In genomic region chr7:74289660-74290589, GRCh38 we compare ENCODE assay signal across 8 cellular contexts. TPM values are rescaled to one million over a fixed set of nuclear protein-coding genes. Genes with fewer than 3 reads are reported as not detected.
DNase-seq lines count a peak whose midpoint lies in the region; ATAC-seq, FAIRE-seq and TF ChIP-seq lines count a peak whose summit lies in the region.

No MANE protein-coding gene starts in this region.

- H3K14ac ChIP-seq in IMR-90 (replicated peaks; ENCODE audit: low read depth, low read length), result peak overlapping the region; percentile 92

- peak; percentile 3; the same call in 1 of the 2 replicates for TF ChIP-seq RAD21 in IMR-90 (IDR thresholded peaks at IDR 0.05; ENCODE audit: low read length)

- TF ChIP-seq CTCF in DOHH2 (IDR thresholded peaks at IDR 0.05; ENCODE audit: low read depth, low read length, poor library complexity, severe bottlenecking) (no peak), IMR-90 (conservative IDR thresholded peaks at IDR 0.05; ENCODE audit: low read depth, low read length) (no peak), omental fat pad (IDR thresholded peaks at IDR 0.05) (no peak)

- H2AFZ ChIP-seq in IMR-90 (replicated peaks; ENCODE audit: low read length, poor library complexity), result peak overlapping the region; percentile 91

- in situ Hi-C loops in IMR-90 (cut with MboI; ENCODE audit: low sequenced_read_pairs), result no loop called here

- no TSS peak for BruUV-seq in IMR-90 (replicated peaks; lab: Mats Ljungman, UMichigan)

- peaks cover 27% of the 10 kb centered on the region for H3K9me1 ChIP-seq in IMR-90 (ENCODE audit: insufficient read depth, low read length)

- H4K8ac ChIP-seq in IMR-90 (ENCODE audit: low read depth in 2 of 2, low read length in 2 of 2), result peak overlapping the region in 1 of 2 experiments; percentile 43; a peak in 1 of 4 replicates

- no peak overlapping the region for H2BK20ac ChIP-seq in IMR-90 (ENCODE audit: low read depth, low read length)

- H2BK5ac ChIP-seq in IMR-90 (ENCODE audit: low read depth, low read length, poor library complexity, severe bottlenecking), result peak overlapping the region; percentile 85

- H3K4me1 ChIP-seq in DOHH2 (ENCODE audit: control insufficient read depth, low read length) (peaks cover 39% of the 10 kb centered on the region), IMR-90 (ENCODE audit: control insufficient read depth, insufficient read depth, low read length) (peaks cover 29% of the 10 kb centered on the region)

- H2BK15ac ChIP-seq in IMR-90 (ENCODE audit: low read depth, low read length), result no peak overlapping the region; the same call in 2 of the 3 replicates

- no peaks in the 10 kb centered on the region for H3K9me3 ChIP-seq in DOHH2 (ENCODE audit: control insufficient read depth, insufficient read depth, low read length)
- H3K9me3 ChIP-seq in IMR-90 (ENCODE audit: control insufficient read depth, insufficient read depth, low read length), result no peaks in the 10 kb centered on the region

- H3K27me3 ChIP-seq in DOHH2 (ENCODE audit: control insufficient read depth, low read length), result peaks cover 11% of the 10 kb centered on the region
- no peaks in the 10 kb centered on the region for H3K27me3 ChIP-seq in IMR-90 (ENCODE audit: control insufficient read depth, insufficient read depth, low read length)

- H3K18ac ChIP-seq in IMR-90 (ENCODE audit: low read depth, low read length), result peak overlapping the region; percentile 34

- H3K23ac ChIP-seq in IMR-90 (ENCODE audit: low read depth, low read length), result peak overlapping the region; percentile 86

- H4K20me1 ChIP-seq in DOHH2 (ENCODE audit: control insufficient read depth, insufficient read depth, low read depth, low read length), result 0 out of 2 replicates have a peak, but pooled peaks cover 10% of the 10 kb centered on the region
- peaks cover 50% of the 10 kb centered on the region for H4K20me1 ChIP-seq in IMR-90 (ENCODE audit: insufficient read depth, low read length)

- POLR2A ChIA-PET in IMR-90 (lab: Charles Lee; ENCODE audit: unreplicated experiment), result no interaction called here

- ATAC-seq in IMR-90 (ENCODE audit: low read depth), result peak; percentile 36
- peak; percentile 17 for ATAC-seq in omental fat pad (ENCODE audit: low FRiP score)
- no peak for ATAC-seq in GM19397 (IDR thresholded peaks at IDR 0.05; ENCODE audit: unreplicated experiment)

- 1% methylated on average over 22 of the region's 59 CpGs; no CpG with 5 or more reads in 1 of the 2 experiments for whole genome bisulfite sequencing in IMR-90 (ENCODE audit: extremely low coverage in 2 of 2, insufficient read length in 1 of 2), 2 experiments

- H3K79me1 ChIP-seq in IMR-90 (ENCODE audit: low read depth in 1 of 2, low read length in 2 of 2), result peaks cover 0 to 66% of the 10 kb centered on the region in 2 experiments; a peak in 3 of 4 replicates

- peak overlapping the region; percentile 91 for H3K9ac ChIP-seq in IMR-90 (ENCODE audit: low read depth, low read length)

- peak overlapping the region; percentile 70 for H4K91ac ChIP-seq in IMR-90 (ENCODE audit: insufficient read depth, low read depth, low read length)

- H3K9me2 ChIP-seq in DOHH2 (replicated peaks; ENCODE audit: control insufficient read depth, low read length), result no peaks in the 10 kb centered on the region

- DNase-seq in IMR-90 (no peak), frontal cortex (ENCODE audit: low spot score in 2 of 2) (peak; percentile 58 to 76), omental fat pad (ENCODE audit: low spot score) (no peak), NCI-H2107 (lab: John Stamatoyannopoulos, UW) (no peak), kidney tubule cell (ENCODE audit: low spot score) (no peak)
- peak; percentile 19 for DNase-seq in activated effector memory CD4-positive, alpha-beta T cell treated with Interleukin-2 at 50 U/mL for 16 hours

- peaks cover 4% of the 10 kb centered on the region for H3F3A ChIP-seq in DOHH2 (ENCODE audit: control insufficient read depth, insufficient read depth)

- peak overlapping the region; percentile 79 for H3K4me3 ChIP-seq in DOHH2 (ENCODE audit: low read length)
- peak overlapping the region; percentile 96 for H3K4me3 ChIP-seq in IMR-90 (ENCODE audit: insufficient read depth, low read depth, low read length)

- peak overlapping the region; percentile 89 for H2AK5ac ChIP-seq in IMR-90 (ENCODE audit: low read depth, low read length)

- FAIRE-seq in frontal cortex (lab: Jason Lieb, UNC), result no peak

- peak overlapping the region; percentile 75; the same call in 1 of the 2 replicates for H2BK120ac ChIP-seq in IMR-90 (ENCODE audit: low read depth, low read length)

- CTCF ChIA-PET in IMR-90 (lab: Yijun Ruan, JAX), result interaction anchor here (0.7 kb wide), 1 partner anchor 148 kb away, joined by 4 read pairs; no protein-coding TSS in a partner anchor

- H3K56ac ChIP-seq in IMR-90 (ENCODE audit: extremely low read depth, insufficient read depth, low read length), result peak overlapping the region; percentile 77

- no peak for TF ChIP-seq POLR2A in IMR-90 (IDR thresholded peaks at IDR 0.05; ENCODE audit: low read depth, low read length)

- intact Hi-C loops in IMR-90 (cut with micrococcal nuclease), result loop anchor here (2.0 to 5.0 kb wide), 2 partner anchors 35 to 83 kb away; partner anchors contain the start of gene RFC2

- H3K27ac ChIP-seq in DOHH2 (ENCODE audit: low read depth, low read length) (no peak overlapping the region), IMR-90 (ENCODE audit: insufficient read depth, low read length) (peak overlapping the region; percentile 89)

- H3K4me2 ChIP-seq in DOHH2 (ENCODE audit: low read length) (peak overlapping the region; percentile 90), IMR-90 (ENCODE audit: low read depth, low read length) (peak overlapping the region; percentile 80)

- H2AK9ac ChIP-seq in IMR-90 (replicated peaks; ENCODE audit: low read depth, low read length, poor library complexity), result peak overlapping the region; percentile 99

- dilution Hi-C loops in IMR-90 (cut with HindIII; ENCODE audit: low sequenced_read_pairs, unreplicated experiment), result no loop called here

- H3K36me3 ChIP-seq in DOHH2 (ENCODE audit: control insufficient read depth, low read length), result no peaks in the 10 kb centered on the region
- H3K36me3 ChIP-seq in IMR-90 (ENCODE audit: control insufficient read depth, insufficient read depth, low read length), result no peaks in the 10 kb centered on the region

- H4K5ac ChIP-seq in IMR-90 (ENCODE audit: low read depth, low read length), result peak overlapping the region; percentile 16; the same call in 1 of the 2 replicates

- H3K79me2 ChIP-seq in DOHH2 (ENCODE audit: control insufficient read depth, low read length), result peaks cover 41% of the 10 kb centered on the region

- H3K4ac ChIP-seq in IMR-90 (ENCODE audit: low read depth, low read length), result peak overlapping the region; percentile 85

TF ChIP-seq in IMR-90, 13 proteins besides CTCF, POLR2A, EP300 and RAD21:
- TF ChIP-seq ELK1 (IDR thresholded peaks at IDR 0.05; ENCODE audit: borderline replicate concordance, low read depth, low read length), result no peak
- TF ChIP-seq CHD1 (IDR thresholded peaks at IDR 0.05; ENCODE audit: low read depth, low read length), result no peak
- no peak for TF ChIP-seq BHLHE40 (IDR thresholded peaks at IDR 0.05; ENCODE audit: low read depth, low read length)

RNA-seq across cellular contexts. Expression of gene CLIP2, which starts 0.7 kb away (rescaled TPM):
- total RNA-seq in IMR-90 (2012; rRNA removed) (18.1 and 20.3 TPM in 2 replicates), frontal cortex (113 TPM), omental fat pad (10 to 100 TPM in 3 of 4 donors, 1 to 10 TPM in 1; 9.6 to 23.3 (median 16.4) TPM)
- 20.7 and 23.3 TPM in 2 replicates for polyA plus RNA-seq in IMR-90 (2012; rRNA removed)
- 14.7 and 18.2 TPM in 2 replicates for polyA plus RNA-seq in IMR-90 (2012; cell fraction: cytosol; rRNA removed)
- 16.4 and 26.3 TPM in 2 replicates for polyA plus RNA-seq in IMR-90 (2012; cell fraction: nucleus; rRNA removed; ENCODE audit: low replicate concordance)

RNA-seq across cellular contexts. Expression of gene RFC2, which starts 35.7 kb away (rescaled TPM):
- total RNA-seq in IMR-90 (2012; rRNA removed), result 33.9 and 37.8 TPM in 2 replicates
- polyA plus RNA-seq in IMR-90 (2012; rRNA removed), result 23.2 and 25.2 TPM in 2 replicates
- 11.9 and 31.1 TPM in 2 replicates for polyA plus RNA-seq in IMR-90 (2012; cell fraction: cytosol; rRNA removed)
- polyA plus RNA-seq in IMR-90 (2012; cell fraction: nucleus; rRNA removed; ENCODE audit: low replicate concordance), result 4.2 and 7.5 TPM in 2 replicates
- total RNA-seq in frontal cortex, result 22.4 TPM
- total RNA-seq in omental fat pad, result 10 to 100 TPM; 10.9 to 14.8 (median 12.3) TPM

Comparison
In these comparisons a context has a peak if more than half of its experiments do, and no peak if none do; other contexts are left out.
1. DNase-seq: peak in activated effector memory CD4-positive, alpha-beta T cell treated with Interleukin-2 at 50 U/mL for 16 hours (single experiment) and frontal cortex (2 of 2); none in IMR-90 (single experiment), omental fat pad (single experiment), NCI-H2107 (single experiment) and kidney tubule cell (single experiment).